In the genomic region with DNA sequence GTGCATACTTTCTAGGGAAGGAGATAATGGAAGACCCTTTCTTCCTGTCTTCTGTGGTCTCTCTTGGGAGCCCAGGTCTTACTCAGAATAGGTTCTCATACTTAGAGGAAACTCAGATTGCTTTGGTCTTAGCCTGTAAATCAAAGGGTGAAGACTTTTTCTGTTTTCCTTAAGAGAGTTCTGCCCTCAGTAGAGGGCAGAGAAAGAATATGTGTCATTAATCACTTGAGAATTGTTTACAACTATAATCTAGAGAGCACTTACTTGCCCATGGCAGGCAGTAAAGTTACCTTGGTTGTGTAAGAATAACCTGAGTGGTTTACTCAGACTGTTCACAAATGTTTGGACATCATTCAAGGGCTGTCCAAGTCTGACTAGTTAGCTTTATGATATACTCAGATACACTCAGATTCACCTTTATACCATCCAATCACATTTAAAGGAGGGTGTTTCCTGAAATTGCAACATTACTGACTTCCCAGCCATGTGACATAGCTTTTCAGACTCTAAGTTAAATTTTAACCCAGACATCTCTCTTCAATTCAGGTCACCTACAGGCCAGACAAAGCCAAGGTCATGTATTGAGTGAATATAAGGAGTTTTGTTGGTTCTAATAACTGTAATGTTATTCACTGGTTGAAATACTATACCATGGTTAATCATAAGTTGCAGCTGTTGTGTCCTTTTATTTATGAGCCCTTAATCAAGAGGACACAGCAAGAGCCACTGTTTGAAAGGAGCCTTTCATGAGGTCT, we compare ENCODE assay signal across 9 cellular contexts.
A peak's percentile ranks its signal among the peaks of the same experiment; 100 is the strongest.
DNase-seq lines count a peak whose midpoint lies in the region; ATAC-seq, FAIRE-seq and TF ChIP-seq lines count a peak whose summit lies in the region.
"Had no signal": no experiment of that assay in that cellular context is flagged by ENCODE, and none has a peak within 500 bp of the region (broad histone marks: within the 10 kb centered on the region; RNA-seq: fewer than 3 reads in every experiment).

No MANE protein-coding gene starts in this region.

- H3K27me3 ChIP-seq in SJCRH30 (no peaks in the 10 kb centered on the region), transverse colon (no peaks in the 10 kb centered on the region), smooth muscle cell (ENCODE audit: low read depth) (no peaks in the 10 kb centered on the region)
- H3K27me3 ChIP-seq: SJSA1 had no signal

- no peak overlapping the region for H3K9ac ChIP-seq in kidney (ENCODE audit: low read length in 2 of 2)
- no peak overlapping the region for H3K9ac ChIP-seq in smooth muscle cell (ENCODE audit: low read depth)

- DNase-seq in HTR-8/SVneo (ENCODE audit: insufficient read length, low spot score) (peak; percentile 78), SJCRH30 (peak; percentile 58 to 92), kidney (no peak), transverse colon (no peak), middle frontal gyrus (ENCODE audit: extremely low spot score, low spot score) (no peak), smooth muscle cell (lab: John Stamatoyannopoulos, UW; ENCODE audit: unreplicated experiment) (no peak)
- DNase-seq: H9 had no signal

- TF ChIP-seq CTCF in kidney (IDR thresholded peaks at IDR 0.05; ENCODE audit: borderline replicate concordance, extremely low read depth, insufficient read depth) (no peak), transverse colon (IDR thresholded peaks at IDR 0.05) (peak in 2 of 5 experiments; percentile 37 to 43), smooth muscle cell (IDR thresholded peaks at IDR 0.05; ENCODE audit: borderline replicate concordance, insufficient read depth, poor library complexity, severe bottlenecking) (no peak)

- FAIRE-seq in HTR-8/SVneo (lab: Jason Lieb, UNC) (peak; percentile 97), kidney (lab: Jason Lieb, UNC) (peak; percentile 97)

- TF ChIP-seq POLR2A in transverse colon (IDR thresholded peaks at IDR 0.05) = no peak

- in situ Hi-C loops in transverse colon (cut with MboI; ENCODE audit: low pct_ligation_motif_present in 1 of 4, low pct_unique_long_range_greater_than_20kb in 1 of 4, low sequenced_read_pairs in 3 of 4) = no loop called here

- no peaks in the 10 kb centered on the region for H3F3A ChIP-seq in smooth muscle cell (ENCODE audit: low read depth)

- intact Hi-C loops in kidney (cut with DNase I) = no loop called here
- intact Hi-C loops in transverse colon (cut with DNase I; ENCODE audit: low total_unique reads) = loop anchor here (5.0 kb wide), 1 partner anchor 154 kb away; no protein-coding TSS in a partner anchor

- H3K4me3 ChIP-seq in SJCRH30 = no peak overlapping the region
- H3K4me3 ChIP-seq in kidney (ENCODE audit: low read length in 2 of 2) = no peak overlapping the region
- H3K4me3 ChIP-seq in transverse colon = no peak overlapping the region
- no peak overlapping the region for H3K4me3 ChIP-seq in smooth muscle cell
- H3K4me3 ChIP-seq: SJSA1 had no signal

- H3K4me1 ChIP-seq in SJCRH30 (peaks cover 54% of the 10 kb centered on the region), kidney (ENCODE audit: control insufficient read depth in 1 of 2, insufficient read depth in 1 of 2, low read depth in 1 of 2, low read length in 2 of 2) (peaks cover 0 to 27% of the 10 kb centered on the region in 2 donors), transverse colon (peaks cover 0 to 48% (median 29%) of the 10 kb centered on the region in 4 donors), smooth muscle cell (ENCODE audit: low read depth) (peaks cover 10% of the 10 kb centered on the region)

- no peaks in the 10 kb centered on the region for H3K79me2 ChIP-seq in smooth muscle cell (ENCODE audit: low read depth)

- no peak for ATAC-seq in GM19397 (IDR thresholded peaks at IDR 0.05; ENCODE audit: unreplicated experiment)

- H3K9me3 ChIP-seq in SJCRH30 (replicated peaks) = 0 out of 2 replicates have a peak, but pooled peaks cover 3% of the 10 kb centered on the region
- H3K9me3 ChIP-seq in kidney (ENCODE audit: control insufficient read depth in 1 of 2, low read length in 2 of 2) = no peaks in the 10 kb centered on the region
- H3K9me3 ChIP-seq in transverse colon = no peaks in the 10 kb centered on the region
- H3K9me3 ChIP-seq in smooth muscle cell (replicated peaks; ENCODE audit: low read depth) = no peaks in the 10 kb centered on the region
- H3K9me3 ChIP-seq: SJSA1 had no signal

- no peak overlapping the region for H3K4me2 ChIP-seq in smooth muscle cell

- H3K27ac ChIP-seq in SJCRH30 (peak overlapping the region; percentile 90), kidney (ENCODE audit: low read depth in 2 of 2, low read length in 2 of 2) (peak overlapping the region; percentile 83 to 89), transverse colon (peak overlapping the region; percentile 71 to 84 (median 77)), smooth muscle cell (ENCODE audit: low read depth) (no peak overlapping the region)
- H3K27ac ChIP-seq: SJSA1 had no signal

- H2AFZ ChIP-seq in smooth muscle cell (ENCODE audit: low read depth) = no peak overlapping the region

- H3K36me3 ChIP-seq in SJCRH30 (no peaks in the 10 kb centered on the region), kidney (ENCODE audit: control insufficient read depth in 1 of 2, insufficient read depth in 2 of 2, low read length in 2 of 2) (no peaks in the 10 kb centered on the region), transverse colon (no peaks in the 10 kb centered on the region), smooth muscle cell (ENCODE audit: low read depth) (no peaks in the 10 kb centered on the region)
- H3K36me3 ChIP-seq: SJSA1 had no signal

- H4K20me1 ChIP-seq in smooth muscle cell (ENCODE audit: low read depth) = no peaks in the 10 kb centered on the region

- TF ChIP-seq EP300 in transverse colon (IDR thresholded peaks at IDR 0.05; ENCODE audit: low read depth) = peak; percentile 50

Comparison
In these comparisons a context has a peak if more than half of its experiments do, and no peak if none do; other contexts are left out.
1. DNase-seq: peak in HTR-8/SVneo (single experiment) and SJCRH30 (2 of 2); none in kidney (single experiment), transverse colon (single experiment), middle frontal gyrus (single experiment) and smooth muscle cell (single experiment).